ENCODE assay signal across 23 cellular contexts in the genomic region with DNA sequence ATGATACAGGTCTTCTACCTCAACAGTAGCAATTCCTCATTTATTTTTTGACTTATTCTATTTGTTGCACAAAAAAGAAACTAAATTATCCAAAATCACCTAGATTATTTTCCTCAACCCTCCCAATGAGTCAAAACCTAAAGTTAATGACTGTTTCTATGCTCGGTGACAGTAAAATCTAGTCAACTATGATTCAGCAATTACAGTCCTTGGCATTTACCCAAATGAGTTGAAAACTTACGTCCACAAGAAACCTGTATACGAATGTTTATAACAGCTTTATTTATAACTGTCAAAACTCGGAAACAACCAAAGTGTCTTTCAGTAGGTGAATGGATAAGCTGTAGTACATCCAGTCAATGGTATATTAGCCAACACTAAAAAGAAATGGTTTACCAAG.
A peak's percentile ranks its signal among the peaks of the same experiment; 100 is the strongest.
DNase-seq lines count a peak whose midpoint lies in the region; ATAC-seq and TF ChIP-seq lines count a peak whose summit lies in the region.
"Had no signal": no experiment of that assay in that cellular context is flagged by ENCODE, and none has a peak within 500 bp of the region (broad histone marks: within the 10 kb centered on the region; RNA-seq: fewer than 3 reads in every experiment).

No MANE protein-coding gene starts in this region.

- no peaks in the 10 kb centered on the region for H3K79me2 ChIP-seq in mammary epithelial cell (ENCODE audit: insufficient read depth, low read length)

- intact Hi-C loops in MCF 10A (cut with micrococcal nuclease) (no loop called here), mammary epithelial cell (cut with micrococcal nuclease) (no loop called here)

- no peak overlapping the region for H3K4me3 Mint-ChIP-seq in MCF 10A (ENCODE audit: unreplicated experiment)
- H3K4me3 Mint-ChIP-seq in activated CD8-positive, alpha-beta memory T cell treated with anti-CD3 and anti-CD28 coated beads, Interleukin-2, amount 10 ng/mL, durations not matched to agents 7 days and 5 days, result no peak overlapping the region
- H3K4me3 Mint-ChIP-seq in stimulated activated effector memory CD8-positive, alpha-beta T cell treated with anti-CD3 and anti-CD28 coated beads, Interleukin-12 subunit alpha, Interleukin-12 subunit beta, amount 100 ng/mL, for 72 hours, result no peak overlapping the region
- H3K4me3 Mint-ChIP-seq: CD14-positive monocyte; CD4-positive, alpha-beta T cell; CD8-positive, alpha-beta memory T cell; GM23338; HFFc6 had no signal

- WGBS in mammary epithelial cell (ENCODE audit: low coverage, missing lambda C conversion rate), result 78% methylated on average over 4 of the region's 4 CpGs

- no TSS peak for BruUV-seq in MCF 10A (replicated peaks; lab: Mats Ljungman, UMichigan)
- BruUV-seq in mammary epithelial cell (replicated peaks; lab: Mats Ljungman, UMichigan), result no TSS peak

- H3K9me3 ChIP-seq in mammary epithelial cell (replicated peaks; ENCODE audit: insufficient read depth, low read length), result peaks cover 8% of the 10 kb centered on the region
- H3K9me3 ChIP-seq: A549; BE2C; BLaER1 treated with 17β-estradiol and CSF1 and Interleukin-3, amounts not matched to agents 10 nM and 100 nM; HAP-1 had no signal

- H3K36me3 ChIP-seq in mammary epithelial cell (ENCODE audit: insufficient read depth, low read length), result no peaks in the 10 kb centered on the region
- H3K36me3 ChIP-seq: BE2C; BLaER1 treated with 17β-estradiol and CSF1 and Interleukin-3, amounts not matched to agents 10 nM and 100 nM; HAP-1 had no signal

- in situ Hi-C loops in mammary epithelial cell (cut with MboI; ENCODE audit: low sequenced_read_pairs in 2 of 2), result no loop called here

- peaks cover 5% of the 10 kb centered on the region for H3K36me3 Mint-ChIP-seq in MCF 10A (ENCODE audit: insufficient read depth, unreplicated experiment)
- no peaks in the 10 kb centered on the region for H3K36me3 Mint-ChIP-seq in activated CD8-positive, alpha-beta memory T cell treated with anti-CD3 and anti-CD28 coated beads, Interleukin-2, amount 10 ng/mL, durations not matched to agents 7 days and 5 days
- no peaks in the 10 kb centered on the region for H3K36me3 Mint-ChIP-seq in stimulated activated effector memory CD8-positive, alpha-beta T cell treated with anti-CD3 and anti-CD28 coated beads, Interleukin-12 subunit alpha, Interleukin-12 subunit beta, amount 100 ng/mL, for 72 hours
- H3K36me3 Mint-ChIP-seq: CD14-positive monocyte; CD8-positive, alpha-beta memory T cell had no signal

- no peak overlapping the region for H3K27ac ChIP-seq in mammary epithelial cell (ENCODE audit: insufficient read depth, low read depth, low read length)
- H3K27ac ChIP-seq: A549; BLaER1 treated with 17β-estradiol and CSF1 and Interleukin-3, amounts not matched to agents 10 nM and 100 nM had no signal

- no peaks in the 10 kb centered on the region for H3K4me1 ChIP-seq in mammary epithelial cell (ENCODE audit: insufficient read depth, low read length)
- H3K4me1 ChIP-seq: A549; BE2C; BLaER1 treated with 17β-estradiol and CSF1 and Interleukin-3, amounts not matched to agents 10 nM and 100 nM; HAP-1 had no signal

- dilution Hi-C loops in mammary epithelial cell (cut with HindIII; ENCODE audit: low sequenced_read_pairs), result no loop called here

- H3K27ac Mint-ChIP-seq in MCF 10A (ENCODE audit: low read depth, unreplicated experiment), result no peak overlapping the region
- H3K27ac Mint-ChIP-seq in activated CD8-positive, alpha-beta memory T cell treated with anti-CD3 and anti-CD28 coated beads, Interleukin-2, amount 10 ng/mL, durations not matched to agents 7 days and 5 days, result no peak overlapping the region
- no peak overlapping the region for H3K27ac Mint-ChIP-seq in stimulated activated effector memory CD8-positive, alpha-beta T cell treated with anti-CD3 and anti-CD28 coated beads, Interleukin-12 subunit alpha, Interleukin-12 subunit beta, amount 100 ng/mL, for 72 hours
- H3K27ac Mint-ChIP-seq: CD14-positive monocyte; CD4-positive, alpha-beta T cell; CD8-positive, alpha-beta memory T cell; GM23338; HFFc6 had no signal

- no peak overlapping the region for H3K4me2 ChIP-seq in mammary epithelial cell (ENCODE audit: insufficient read depth, low read depth, low read length)
- H3K4me2 ChIP-seq: A549; BLaER1 treated with 17β-estradiol and CSF1 and Interleukin-3, amounts not matched to agents 10 nM and 100 nM; GM23338 had no signal

- no peak for ATAC-seq in activated CD8-positive, alpha-beta memory T cell treated with anti-CD3 and anti-CD28 coated beads, Interleukin-2, amount 10 ng/mL, durations not matched to agents 7 days and 5 days
- no peak for ATAC-seq in stimulated activated effector memory CD8-positive, alpha-beta T cell treated with anti-CD3 and anti-CD28 coated beads, Interleukin-12 subunit alpha, Interleukin-12 subunit beta, amount 100 ng/mL, for 72 hours
- ATAC-seq: A549, GM23338 had no signal

- no peaks in the 10 kb centered on the region for H3K27me3 ChIP-seq in mammary epithelial cell (ENCODE audit: insufficient read depth, low read length)
- H3K27me3 ChIP-seq: BE2C; BLaER1 treated with 17β-estradiol and CSF1 and Interleukin-3, amounts not matched to agents 10 nM and 100 nM had no signal

- TF ChIP-seq CTCF in MCF 10A (IDR thresholded peaks at IDR 0.05; ENCODE audit: unreplicated experiment) (no peak), mammary epithelial cell (conservative IDR thresholded peaks at IDR 0.05 in 1 of 2, IDR thresholded peaks at IDR 0.05 in 1 of 2; ENCODE audit: extremely low read depth in 1 of 2, insufficient read depth in 1 of 2, low read depth in 1 of 2, low read length in 2 of 2) (no peak), epithelial cell of esophagus (IDR thresholded peaks at IDR 0.05; ENCODE audit: insufficient read depth, low read depth, low read length, missing control alignments) (no peak)

- H2AFZ ChIP-seq in mammary epithelial cell (ENCODE audit: low read depth, low read length), result no peak overlapping the region
- H2AFZ ChIP-seq: GM23338 had no signal

- no peaks in the 10 kb centered on the region for H3K27me3 Mint-ChIP-seq in MCF 10A (ENCODE audit: insufficient read depth, unreplicated experiment)
- H3K27me3 Mint-ChIP-seq in activated CD8-positive, alpha-beta memory T cell treated with anti-CD3 and anti-CD28 coated beads, Interleukin-2, amount 10 ng/mL, durations not matched to agents 7 days and 5 days, result no peaks in the 10 kb centered on the region
- H3K27me3 Mint-ChIP-seq: CD4-positive, alpha-beta T cell; CD8-positive, alpha-beta memory T cell had no signal

- H3K4me1 Mint-ChIP-seq in MCF 10A (ENCODE audit: insufficient read depth, unreplicated experiment), result peaks cover 13% of the 10 kb centered on the region
- no peaks in the 10 kb centered on the region for H3K4me1 Mint-ChIP-seq in activated CD8-positive, alpha-beta memory T cell treated with anti-CD3 and anti-CD28 coated beads, Interleukin-2, amount 10 ng/mL, durations not matched to agents 7 days and 5 days
- H3K4me1 Mint-ChIP-seq in stimulated activated effector memory CD8-positive, alpha-beta T cell treated with anti-CD3 and anti-CD28 coated beads, Interleukin-12 subunit alpha, Interleukin-12 subunit beta, amount 100 ng/mL, for 72 hours, result no peaks in the 10 kb centered on the region
- H3K4me1 Mint-ChIP-seq: CD14-positive monocyte; CD8-positive, alpha-beta memory T cell; GM23338 had no signal

- no peak overlapping the region for H3K4me3 ChIP-seq in mammary epithelial cell (replicated peaks in 1 of 3; ENCODE audit: insufficient read depth in 1 of 3, low read depth in 2 of 3, low read length in 3 of 3)
- H3K4me3 ChIP-seq in epithelial cell of esophagus (ENCODE audit: low read length), result no peak overlapping the region
- H3K4me3 ChIP-seq: A549; BLaER1 treated with 17β-estradiol and CSF1 and Interleukin-3, amounts not matched to agents 10 nM and 100 nM; GM23338; HAP-1 had no signal

- DNase-seq in MCF 10A (ENCODE audit: unreplicated experiment), result peak; percentile 5
- DNase-seq in mammary epithelial cell, result no peak
- peak; percentile 18 for DNase-seq in RKO (ENCODE audit: low spot score)
- peak; percentile 54 for DNase-seq in epithelial cell of esophagus (ENCODE audit: low read depth)
- no peak for DNase-seq in activated CD8-positive, alpha-beta memory T cell treated with anti-CD3 and anti-CD28 coated beads, Interleukin-2, amount 10 ng/mL, durations not matched to agents 7 days and 5 days
- DNase-seq in stimulated activated effector memory CD8-positive, alpha-beta T cell treated with anti-CD3 and anti-CD28 coated beads, Interleukin-12 subunit alpha, Interleukin-12 subunit beta, amount 100 ng/mL, for 72 hours (ENCODE audit: low spot score in 2 of 2), result no peak
- no peak for DNase-seq in epidermal melanocyte (ENCODE audit: insufficient read length, low spot score)
- DNase-seq: 8988T; ACHN; AML-193; BE2C; CD4-positive, alpha-beta T cell; CD8-positive, alpha-beta memory T cell; DMS 273 treated with DMSO at 0.1 percent for 48 hours; DMS79; EL; GDM1; HFFc6 had no signal

- POLR2A ChIA-PET in MCF 10A (lab: Yijun Ruan, JAX), result interaction anchor here (0.6 to 0.8 kb wide), 3 partner anchors 21 to 73 kb away, joined by 3 read pairs; no protein-coding TSS in a partner anchor

- CTCF ChIA-PET in MCF 10A (lab: Yijun Ruan, JAX) (interaction anchor here (0.6 kb wide), 1 partner anchor 10 kb away, joined by 3 read pairs; no protein-coding TSS in a partner anchor), mammary epithelial cell (lab: Charles Lee; ENCODE audit: low non-redundant PET) (no interaction called here)
- CTCF ChIA-PET in activated CD8-positive, alpha-beta memory T cell treated with anti-CD3 and anti-CD28 coated beads, Interleukin-2, amount 10 ng/mL, durations not matched to agents 7 days and 5 days (lab: Charles Lee), result no interaction called here

- no peaks in the 10 kb centered on the region for H4K20me1 ChIP-seq in mammary epithelial cell (ENCODE audit: insufficient read depth, low read length)
- H4K20me1 ChIP-seq: BLaER1 treated with 17β-estradiol and CSF1 and Interleukin-3, amounts not matched to agents 10 nM and 100 nM had no signal

- H3K9ac ChIP-seq in mammary epithelial cell (ENCODE audit: insufficient read depth, low read length), result no peak overlapping the region
- H3K9ac ChIP-seq: BLaER1 treated with 17β-estradiol and CSF1 and Interleukin-3, amounts not matched to agents 10 nM and 100 nM had no signal

- no peaks in the 10 kb centered on the region for H3K9me3 Mint-ChIP-seq in MCF 10A (ENCODE audit: unreplicated experiment)
- peaks cover 8% of the 10 kb centered on the region for H3K9me3 Mint-ChIP-seq in activated CD8-positive, alpha-beta memory T cell treated with anti-CD3 and anti-CD28 coated beads, Interleukin-2, amount 10 ng/mL, durations not matched to agents 7 days and 5 days (ENCODE audit: low read depth)
- H3K9me3 Mint-ChIP-seq in stimulated activated effector memory CD8-positive, alpha-beta T cell treated with anti-CD3 and anti-CD28 coated beads, Interleukin-12 subunit alpha, Interleukin-12 subunit beta, amount 100 ng/mL, for 72 hours, result peaks cover 18% of the 10 kb centered on the region
- H3K9me3 Mint-ChIP-seq: CD14-positive monocyte; CD4-positive, alpha-beta T cell had no signal

Comparison
In these comparisons a context has a peak if more than half of its experiments do, and no peak if none do; other contexts are left out.
1. DNase-seq: peak in MCF 10A (single experiment), RKO (single experiment) and epithelial cell of esophagus (single experiment); none in mammary epithelial cell (single experiment), activated CD8-positive, alpha-beta memory T cell treated with anti-CD3 and anti-CD28 coated beads, Interleukin-2, amount 10 ng/mL, durations not matched to agents 7 days and 5 days (single experiment), stimulated activated effector memory CD8-positive, alpha-beta T cell treated with anti-CD3 and anti-CD28 coated beads, Interleukin-12 subunit alpha, Interleukin-12 subunit beta, amount 100 ng/mL, for 72 hours (0 of 2) and epidermal melanocyte (single experiment).